ENCODE assay signal across 32 cellular contexts in genomic region chr15:77009176-77009575, GRCh38. TPM values are rescaled to one million over a fixed set of nuclear protein-coding genes. Genes with fewer than 3 reads are reported as not detected.
DNase-seq lines count a peak whose midpoint lies in the region; ATAC-seq and TF ChIP-seq lines count a peak whose summit lies in the region.
"Had no signal": no experiment of that assay in that cellular context is flagged by ENCODE, and none has a peak within 500 bp of the region (broad histone marks: within the 10 kb centered on the region; RNA-seq: fewer than 3 reads in every experiment).

No MANE protein-coding gene starts in this region.

- no peak overlapping the region for H3K4ac ChIP-seq in neuronal stem cell (ENCODE audit: low read length)

- no peak overlapping the region for H3K23ac ChIP-seq in neuronal stem cell (ENCODE audit: low read depth, low read length, poor library complexity)

- no CpG with 5 or more reads among the region's 6 CpGs for WGBS in neuronal stem cell (ENCODE audit: extremely low coverage in 2 of 2, insufficient read length in 2 of 2, insufficient replicate concordance in 1 of 2), 2 donors

- peaks cover 3% of the 10 kb centered on the region for H3K36me3 ChIP-seq in CD8-positive, alpha-beta T cell (ENCODE audit: insufficient read depth, low read length)
- H3K36me3 ChIP-seq in neuronal stem cell (replicated peaks in 1 of 2; ENCODE audit: control insufficient read depth in 2 of 2, insufficient read depth in 2 of 2, low read length in 2 of 2), result no peaks in the 10 kb centered on the region
- H3K36me3 ChIP-seq: heart left ventricle had no signal

- no peak for ATAC-seq in CD8-positive, alpha-beta T cell
- no peak for ATAC-seq in central memory CD8-positive, alpha-beta T cell (replicated peaks; ENCODE audit: extremely low read depth, poor library complexity, severe bottlenecking)
- no peak for ATAC-seq in GM19452 (IDR thresholded peaks at IDR 0.05; ENCODE audit: unreplicated experiment)
- ATAC-seq: heart left ventricle; HepG2; sciatic nerve; stimulated activated naive B cell treated with anti-CD40 and anti-IgM and Interleukin-4, amounts not matched to agents 10 μg/mL and 1 μg/mL and 100 μg/mL, for 72 hours; WTC11 had no signal

- peaks cover 67% of the 10 kb centered on the region for H3K4me1 ChIP-seq in CD8-positive, alpha-beta T cell (ENCODE audit: insufficient read depth, low read length)
- H3K4me1 ChIP-seq in neuronal stem cell (ENCODE audit: control insufficient read depth in 2 of 2, insufficient read depth in 1 of 2, low read depth in 1 of 2, low read length in 2 of 2), result no peaks in the 10 kb centered on the region
- H3K4me1 ChIP-seq: foreskin keratinocyte had no signal

- no peak overlapping the region for H2BK12ac ChIP-seq in neuronal stem cell (ENCODE audit: low read length)

- H3K18ac ChIP-seq in neuronal stem cell (ENCODE audit: low read length), result peak overlapping the region; percentile 55

- H4K91ac ChIP-seq in neuronal stem cell (ENCODE audit: low read depth, low read length, poor library complexity), result no peak overlapping the region

- H3K9ac ChIP-seq in neuronal stem cell (ENCODE audit: low read depth, low read length, poor library complexity), result no peak overlapping the region

- H2BK5ac ChIP-seq in neuronal stem cell (ENCODE audit: low read length), result no peak overlapping the region

- no peak overlapping the region for H2BK120ac ChIP-seq in neuronal stem cell (ENCODE audit: low read depth, low read length)

- H3K27ac ChIP-seq in CD8-positive, alpha-beta T cell (ENCODE audit: low read depth, low read length), result no peak overlapping the region
- H3K27ac ChIP-seq in neuronal stem cell (replicated peaks; ENCODE audit: low read length), result no peak overlapping the region
- H3K27ac ChIP-seq: 22Rv1, coronary artery, foreskin keratinocyte, heart left ventricle had no signal

- no peaks in the 10 kb centered on the region for H3K9me3 ChIP-seq in CD8-positive, alpha-beta T cell (ENCODE audit: low read length)
- H3K9me3 ChIP-seq in neuronal stem cell (replicated peaks in 1 of 2; ENCODE audit: control insufficient read depth in 2 of 2, insufficient read depth in 1 of 2, low read depth in 1 of 2, low read length in 2 of 2), result peaks cover 0 to 2% of the 10 kb centered on the region in 2 donors
- H3K9me3 ChIP-seq: heart left ventricle had no signal

- peak overlapping the region; percentile 32 for H2AK5ac ChIP-seq in neuronal stem cell (ENCODE audit: low read depth, low read length)

- POLR2A ChIA-PET in CD8-positive, alpha-beta T cell (lab: Charles Lee), result no interaction called here

- H3K4me3 ChIP-seq in CD8-positive, alpha-beta T cell (ENCODE audit: low read depth, low read length), result no peak overlapping the region
- H3K4me3 ChIP-seq in neuronal stem cell (ENCODE audit: low read length in 2 of 2), result no peak overlapping the region
- no peak overlapping the region for H3K4me3 ChIP-seq in foreskin fibroblast (ENCODE audit: low read depth in 1 of 2, low read length in 2 of 2)
- H3K4me3 ChIP-seq: coronary artery, heart left ventricle, lung had no signal

- no peak overlapping the region for H3K4me3 Mint-ChIP-seq in T-helper 1 cell treated with Interleukin-12 subunit alpha and Interleukin-12 subunit beta and Interleukin-4 antibody, amounts not matched to agents 30 μg/mL and 1 μg/mL, for 36 hours
- H3K4me3 Mint-ChIP-seq in CD8-positive, alpha-beta T cell, result no peak overlapping the region
- H3K4me3 Mint-ChIP-seq in central memory CD8-positive, alpha-beta T cell, result peak overlapping the region; percentile 67
- H3K4me3 Mint-ChIP-seq: endodermal cell; stimulated activated naive B cell treated with anti-CD40 and anti-IgM and Interleukin-4, amounts not matched to agents 10 μg/mL and 1 μg/mL and 100 μg/mL, for 72 hours; WTC11 had no signal

- H2AFZ ChIP-seq in neuronal stem cell (ENCODE audit: low read length), result no peak overlapping the region

- intact Hi-C loops in CD8-positive, alpha-beta T cell (cut with DNase I, micrococcal nuclease), result no loop called here

- no peak overlapping the region for H3K14ac ChIP-seq in neuronal stem cell (ENCODE audit: low read length)

- H3K27me3 Mint-ChIP-seq in T-helper 1 cell treated with Interleukin-12 subunit alpha and Interleukin-12 subunit beta and Interleukin-4 antibody, amounts not matched to agents 30 μg/mL and 1 μg/mL, for 36 hours (ENCODE audit: low read depth), result no peaks in the 10 kb centered on the region
- no peaks in the 10 kb centered on the region for H3K27me3 Mint-ChIP-seq in CD8-positive, alpha-beta T cell (ENCODE audit: low read depth)
- no peaks in the 10 kb centered on the region for H3K27me3 Mint-ChIP-seq in central memory CD8-positive, alpha-beta T cell
- H3K27me3 Mint-ChIP-seq: stimulated activated naive B cell treated with anti-CD40 and anti-IgM and Interleukin-4, amounts not matched to agents 10 μg/mL and 1 μg/mL and 100 μg/mL, for 72 hours had no signal

- H3K9me3 Mint-ChIP-seq in T-helper 1 cell treated with Interleukin-12 subunit alpha and Interleukin-12 subunit beta and Interleukin-4 antibody, amounts not matched to agents 30 μg/mL and 1 μg/mL, for 36 hours, result no peaks in the 10 kb centered on the region
- no peaks in the 10 kb centered on the region for H3K9me3 Mint-ChIP-seq in CD8-positive, alpha-beta T cell
- H3K9me3 Mint-ChIP-seq in central memory CD8-positive, alpha-beta T cell, result no peaks in the 10 kb centered on the region
- H3K9me3 Mint-ChIP-seq: endodermal cell had no signal

- CTCF ChIA-PET in CD8-positive, alpha-beta T cell (lab: Charles Lee), result no interaction called here

- H3K27me3 ChIP-seq in CD8-positive, alpha-beta T cell (ENCODE audit: insufficient read depth, low read length), result no peaks in the 10 kb centered on the region
- peaks cover 0 to 39% (median 0%) of the 10 kb centered on the region in 3 experiments for H3K27me3 ChIP-seq in neuronal stem cell (ENCODE audit: control insufficient read depth in 3 of 3, insufficient read depth in 3 of 3, low read depth in 1 of 3, low read length in 3 of 3)
- H3K27me3 ChIP-seq: foreskin keratinocyte, heart left ventricle had no signal

- peaks cover 71% of the 10 kb centered on the region for H3K4me1 Mint-ChIP-seq in T-helper 1 cell treated with Interleukin-12 subunit alpha and Interleukin-12 subunit beta and Interleukin-4 antibody, amounts not matched to agents 30 μg/mL and 1 μg/mL, for 36 hours (ENCODE audit: low read depth)
- H3K4me1 Mint-ChIP-seq in CD8-positive, alpha-beta T cell (ENCODE audit: low read depth), result peaks cover 90% of the 10 kb centered on the region
- H3K4me1 Mint-ChIP-seq in central memory CD8-positive, alpha-beta T cell, result peaks cover 85% of the 10 kb centered on the region
- H3K4me1 Mint-ChIP-seq: endodermal cell, WTC11 had no signal

- DNase-seq in T-helper 1 cell, result no peak
- no peak for DNase-seq in CD8-positive, alpha-beta T cell
- no peak for DNase-seq in central memory CD8-positive, alpha-beta T cell (ENCODE audit: low spot score in 2 of 2)
- no peak for DNase-seq in neuronal stem cell (ENCODE audit: low spot score)
- DNase-seq in foreskin fibroblast, result no peak
- DNase-seq in SW480 (ENCODE audit: low spot score), result no peak
- DNase-seq: activated CD4-positive, alpha-beta T cell treated with anti-CD3 and anti-CD28 coated beads, Interleukin-2, amount 50 U/mL, for 48 hours; activated T-cell treated with anti-CD3 and anti-CD28 coated beads for 4 hours; anterior cingulate cortex; DMS153; endodermal cell; Karpas-422; kidney glomerular epithelial cell; MV-4-11; NCI-H1436 treated with DMSO at 0.1 percent for 48 hours; NCI-H446; stimulated activated CD4-positive, alpha-beta T cell treated with anti-CD3 and anti-CD28 coated beads, Interleukin-4, amount 100 ng/mL, for 24 hours; stimulated activated naive B cell treated with anti-CD40 and anti-IgM and Interleukin-4, amounts not matched to agents 10 μg/mL and 1 μg/mL and 100 μg/mL, for 72 hours; T1000 had no signal

- no peaks in the 10 kb centered on the region for H3K79me1 ChIP-seq in neuronal stem cell (ENCODE audit: low read depth, low read length)

- H3K27ac Mint-ChIP-seq in T-helper 1 cell treated with Interleukin-12 subunit alpha and Interleukin-12 subunit beta and Interleukin-4 antibody, amounts not matched to agents 30 μg/mL and 1 μg/mL, for 36 hours, result peak overlapping the region; percentile 49
- H3K27ac Mint-ChIP-seq in CD8-positive, alpha-beta T cell, result peak overlapping the region; percentile 93
- peak overlapping the region; percentile 97 for H3K27ac Mint-ChIP-seq in central memory CD8-positive, alpha-beta T cell (ENCODE audit: low read depth)
- H3K27ac Mint-ChIP-seq: endodermal cell; progenitor cell of endocrine pancreas; stimulated activated naive B cell treated with anti-CD40 and anti-IgM and Interleukin-4, amounts not matched to agents 10 μg/mL and 1 μg/mL and 100 μg/mL, for 72 hours; WTC11 had no signal

- no peak overlapping the region for H3K4me2 ChIP-seq in neuronal stem cell (ENCODE audit: insufficient read depth, low read length, poor library complexity, severe bottlenecking)

- TF ChIP-seq CTCF in CD8-positive, alpha-beta T cell (IDR thresholded peaks at IDR 0.05), result no peak
- no peak for TF ChIP-seq CTCF in foreskin fibroblast (IDR thresholded peaks at IDR 0.05; ENCODE audit: low read depth, low read length)

- no peak overlapping the region for H4K8ac ChIP-seq in neuronal stem cell (ENCODE audit: low read depth, low read length)

- no peak overlapping the region for H2BK15ac ChIP-seq in neuronal stem cell (ENCODE audit: low read length)

- peaks cover 42% of the 10 kb centered on the region for H3K36me3 Mint-ChIP-seq in T-helper 1 cell treated with Interleukin-12 subunit alpha and Interleukin-12 subunit beta and Interleukin-4 antibody, amounts not matched to agents 30 μg/mL and 1 μg/mL, for 36 hours (ENCODE audit: low read depth)
- peaks cover 58% of the 10 kb centered on the region for H3K36me3 Mint-ChIP-seq in CD8-positive, alpha-beta T cell
- H3K36me3 Mint-ChIP-seq in central memory CD8-positive, alpha-beta T cell (ENCODE audit: insufficient read depth), result peaks cover 27% of the 10 kb centered on the region
- H3K36me3 Mint-ChIP-seq: WTC11 had no signal

RNA-seq across cellular contexts. Expression of gene PSTPIP1, which starts 14.2 kb away (rescaled TPM):
- 10 to 100 TPM; 86.7 to 88.0 TPM for total RNA-seq in CD8-positive, alpha-beta T cell
- polyA plus RNA-seq in neuronal stem cell (2013, experiment 1 of 2), result 2.0 TPM
- polyA plus RNA-seq in neuronal stem cell (2013, experiment 2 of 2), result 1.8 TPM
- total RNA-seq: bronchial epithelial cell, progenitor cell of endocrine pancreas, temporal lobe had no signal
